ENCODE assay signal across 27 cellular contexts in the genomic region with DNA sequence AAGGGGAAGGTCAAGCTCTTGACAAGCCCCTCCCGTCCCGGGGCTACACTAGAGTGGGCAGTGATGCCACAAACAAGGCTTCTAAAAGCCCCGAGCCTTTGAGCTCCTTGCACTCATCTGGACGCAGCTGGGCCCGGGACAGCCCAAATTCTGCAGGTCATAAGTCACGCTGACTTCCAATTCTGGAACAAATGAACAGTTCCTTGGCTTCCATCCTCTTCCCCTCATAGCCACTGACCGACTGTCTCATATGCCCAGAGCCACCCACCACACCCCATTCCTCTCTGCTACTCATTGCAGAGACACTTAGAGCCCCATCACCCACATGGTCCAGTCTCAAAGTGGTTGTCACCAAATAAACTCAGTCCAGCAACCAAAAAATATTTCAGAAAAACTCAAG. TPM values are rescaled to one million over a fixed set of nuclear protein-coding genes. Genes with fewer than 3 reads are reported as not detected.
DNase-seq lines count a peak whose midpoint lies in the region; ATAC-seq and TF ChIP-seq lines count a peak whose summit lies in the region.
"Had no signal": no experiment of that assay in that cellular context is flagged by ENCODE, and none has a peak within 500 bp of the region (broad histone marks: within the 10 kb centered on the region; RNA-seq: fewer than 3 reads in every experiment).

No MANE protein-coding gene starts in this region.

- no peak for TF ChIP-seq CTCF in AG10803 (conservative IDR thresholded peaks at IDR 0.05; ENCODE audit: low read length)
- TF ChIP-seq CTCF in mesothelial cell of epicardium (IDR thresholded peaks at IDR 0.05; ENCODE audit: unreplicated experiment) = no peak

- H3K4me3 Mint-ChIP-seq in mesothelial cell of epicardium = no peak overlapping the region
- no peak overlapping the region for H3K4me3 Mint-ChIP-seq in naive thymus-derived CD4-positive, alpha-beta T cell
- H3K4me3 Mint-ChIP-seq: activated CD4-positive, alpha-beta T cell treated with anti-CD3 and anti-CD28 coated beads, Interleukin-2, amount 10 ng/mL, durations not matched to agents 7 days and 5 days; activated CD8-positive, alpha-beta memory T cell treated with anti-CD3 and anti-CD28 coated beads, Interleukin-2, amount 10 ng/mL, durations not matched to agents 7 days and 5 days; activated naive CD4-positive, alpha-beta T cell treated with anti-CD3 and anti-CD28 coated beads, Interleukin-2, amount 10 ng/mL, durations not matched to agents 7 days and 5 days; natural killer cell; stimulated activated effector memory CD8-positive, alpha-beta T cell treated with anti-CD3 and anti-CD28 coated beads, Interleukin-12 subunit alpha, Interleukin-12 subunit beta, amount 100 ng/mL, for 72 hours had no signal

- H3K4me3 ChIP-seq in AG10803 (ENCODE audit: low read length) = no peak overlapping the region
- H3K4me3 ChIP-seq in adipocyte (ENCODE audit: low read length) = no peak overlapping the region
- H3K4me3 ChIP-seq in naive thymus-derived CD4-positive, alpha-beta T cell (ENCODE audit: low read length) = no peak overlapping the region
- H3K4me3 ChIP-seq: pancreas, thoracic aorta had no signal

- H3K27ac ChIP-seq in naive thymus-derived CD4-positive, alpha-beta T cell (ENCODE audit: low read depth, low read length) = no peak overlapping the region
- H3K27ac ChIP-seq: epithelial cell of prostate, foreskin keratinocyte, pancreas, thoracic aorta had no signal

- H3K9ac ChIP-seq in adipocyte (ENCODE audit: low read length) = peak overlapping the region; percentile 52
- H3K9ac ChIP-seq: SK-N-SH had no signal

- peak overlapping the region; percentile 70 for H3K27ac Mint-ChIP-seq in mesothelial cell of epicardium
- no peak overlapping the region for H3K27ac Mint-ChIP-seq in naive thymus-derived CD4-positive, alpha-beta T cell
- H3K27ac Mint-ChIP-seq: activated CD8-positive, alpha-beta memory T cell treated with anti-CD3 and anti-CD28 coated beads, Interleukin-2, amount 10 ng/mL, durations not matched to agents 7 days and 5 days; activated naive CD4-positive, alpha-beta T cell treated with anti-CD3 and anti-CD28 coated beads, Interleukin-2, amount 10 ng/mL, durations not matched to agents 7 days and 5 days; natural killer cell; stimulated activated effector memory CD8-positive, alpha-beta T cell treated with anti-CD3 and anti-CD28 coated beads, Interleukin-12 subunit alpha, Interleukin-12 subunit beta, amount 100 ng/mL, for 72 hours had no signal

- POLR2A ChIA-PET in HEK293T (lab: Yijun Ruan, JAX) = no interaction called here
- POLR2A ChIA-PET in naive thymus-derived CD4-positive, alpha-beta T cell (lab: Charles Lee) = no interaction called here

- no peak for ATAC-seq in naive thymus-derived CD4-positive, alpha-beta T cell
- ATAC-seq: activated CD8-positive, alpha-beta memory T cell treated with anti-CD3 and anti-CD28 coated beads, Interleukin-2, amount 10 ng/mL, durations not matched to agents 7 days and 5 days; foreskin keratinocyte; natural killer cell; pancreas; stimulated activated effector memory CD8-positive, alpha-beta T cell treated with anti-CD3 and anti-CD28 coated beads, Interleukin-12 subunit alpha, Interleukin-12 subunit beta, amount 100 ng/mL, for 72 hours had no signal

- H3K36me3 ChIP-seq in adipocyte (ENCODE audit: control insufficient read depth, insufficient read depth, low read length, severe bottlenecking) = no peaks in the 10 kb centered on the region
- H3K36me3 ChIP-seq in naive thymus-derived CD4-positive, alpha-beta T cell (ENCODE audit: control insufficient read depth in 2 of 3, insufficient read depth in 3 of 3, low read length in 3 of 3) = no peaks in the 10 kb centered on the region
- H3K36me3 ChIP-seq: pancreas, thoracic aorta had no signal

- peaks cover 8% of the 10 kb centered on the region for H3K9me3 ChIP-seq in adipocyte (ENCODE audit: control insufficient read depth, low read length)
- no peaks in the 10 kb centered on the region for H3K9me3 ChIP-seq in naive thymus-derived CD4-positive, alpha-beta T cell (ENCODE audit: control insufficient read depth in 2 of 3, low read length in 3 of 3)
- H3K9me3 ChIP-seq: pancreas, SK-N-SH, thoracic aorta had no signal

- no peaks in the 10 kb centered on the region for H3K27me3 ChIP-seq in adipocyte (replicated peaks; ENCODE audit: control insufficient read depth, insufficient read depth, low read length)
- H3K27me3 ChIP-seq in naive thymus-derived CD4-positive, alpha-beta T cell (ENCODE audit: control insufficient read depth in 2 of 2, insufficient read depth in 2 of 2, low read length in 2 of 2) = no peaks in the 10 kb centered on the region
- H3K27me3 ChIP-seq: pancreas had no signal

- H3K4me1 ChIP-seq in adipocyte (ENCODE audit: control insufficient read depth, insufficient read depth, low read length) = peaks cover 43% of the 10 kb centered on the region
- no peaks in the 10 kb centered on the region for H3K4me1 ChIP-seq in naive thymus-derived CD4-positive, alpha-beta T cell (ENCODE audit: control insufficient read depth in 2 of 2, insufficient read depth in 2 of 2, low read length in 2 of 2)
- H3K4me1 ChIP-seq: foreskin keratinocyte, pancreas had no signal

- peaks cover 9% of the 10 kb centered on the region for H3K9me3 Mint-ChIP-seq in mesothelial cell of epicardium
- H3K9me3 Mint-ChIP-seq in naive thymus-derived CD4-positive, alpha-beta T cell = peaks cover 2 to 6% (median 4%) of the 10 kb centered on the region in 11 donors
- H3K9me3 Mint-ChIP-seq: stimulated activated effector memory CD8-positive, alpha-beta T cell treated with anti-CD3 and anti-CD28 coated beads, Interleukin-12 subunit alpha, Interleukin-12 subunit beta, amount 100 ng/mL, for 72 hours had no signal

- intact Hi-C loops in naive thymus-derived CD4-positive, alpha-beta T cell (cut with micrococcal nuclease) = no loop called here

- CTCF ChIA-PET in HEK293T (lab: Yijun Ruan, JAX) = interaction anchor here (0.9 to 4.2 kb wide), 2 partner anchors 99 to 103 kb away, joined by 3 to 17 read pairs; no protein-coding TSS in a partner anchor
- CTCF ChIA-PET in naive thymus-derived CD4-positive, alpha-beta T cell (lab: Charles Lee) = interaction anchor here (0.8 kb wide), 1 partner anchor 175 kb away, joined by 4 read pairs; no protein-coding TSS in a partner anchor

- H3K4me1 Mint-ChIP-seq in mesothelial cell of epicardium = peaks cover 46% of the 10 kb centered on the region
- peaks cover 0 to 6% (median 0%) of the 10 kb centered on the region in 7 donors for H3K4me1 Mint-ChIP-seq in naive thymus-derived CD4-positive, alpha-beta T cell
- H3K4me1 Mint-ChIP-seq: activated CD4-positive, alpha-beta T cell treated with anti-CD3 and anti-CD28 coated beads, Interleukin-2, amount 10 ng/mL, durations not matched to agents 7 days and 5 days; activated CD8-positive, alpha-beta memory T cell treated with anti-CD3 and anti-CD28 coated beads, Interleukin-2, amount 10 ng/mL, durations not matched to agents 7 days and 5 days; activated naive CD4-positive, alpha-beta T cell treated with anti-CD3 and anti-CD28 coated beads, Interleukin-2, amount 10 ng/mL, durations not matched to agents 7 days and 5 days; natural killer cell; stimulated activated effector memory CD8-positive, alpha-beta T cell treated with anti-CD3 and anti-CD28 coated beads, Interleukin-12 subunit alpha, Interleukin-12 subunit beta, amount 100 ng/mL, for 72 hours had no signal

- DNase-seq in AG10803 (ENCODE audit: low read depth) = peak; percentile 71
- no peak for DNase-seq in adipocyte (ENCODE audit: low read depth)
- no peak for DNase-seq in mesothelial cell of epicardium (ENCODE audit: low spot score in 2 of 2, unreplicated experiment in 2 of 2)
- peak; percentile 23 for DNase-seq in stromal cell of bone marrow (ENCODE audit: low read depth)
- no peak for DNase-seq in HEK293T (ENCODE audit: extremely low spot score)
- DNase-seq in cortex of kidney (lab: John Stamatoyannopoulos, UW) = no peak
- DNase-seq in naive thymus-derived CD4-positive, alpha-beta T cell = no peak
- no peak for DNase-seq in midbrain (lab: John Stamatoyannopoulos, UW)
- DNase-seq: activated CD4-positive, alpha-beta T cell treated with anti-CD3 and anti-CD28 coated beads, Interleukin-2, amount 10 ng/mL, durations not matched to agents 7 days and 5 days; activated CD8-positive, alpha-beta memory T cell treated with anti-CD3 and anti-CD28 coated beads, Interleukin-2, amount 10 ng/mL, durations not matched to agents 7 days and 5 days; activated naive CD4-positive, alpha-beta T cell treated with anti-CD3 and anti-CD28 coated beads, Interleukin-2, amount 10 ng/mL, durations not matched to agents 7 days and 5 days; C1 segment of cervical spinal cord; foreskin keratinocyte; islet precursor cell; KBM-7; natural killer cell; NCI-H1436 treated with DMSO at 0.1 percent for 48 hours; NCI-H510A treated with DMSO at 0.1 percent for 48 hours; pancreas; SK-N-SH; stimulated activated CD4-positive, alpha-beta T cell treated with anti-CD3 and anti-CD28 coated beads, Interleukin-1b, Interleukin-23, amount 100 ng/mL, for 48 hours had no signal

- H3K36me3 Mint-ChIP-seq in mesothelial cell of epicardium = no peaks in the 10 kb centered on the region
- H3K36me3 Mint-ChIP-seq in naive thymus-derived CD4-positive, alpha-beta T cell = peaks cover 0 to 4% (median 0%) of the 10 kb centered on the region in 5 donors
- H3K36me3 Mint-ChIP-seq: activated CD8-positive, alpha-beta memory T cell treated with anti-CD3 and anti-CD28 coated beads, Interleukin-2, amount 10 ng/mL, durations not matched to agents 7 days and 5 days; activated naive CD4-positive, alpha-beta T cell treated with anti-CD3 and anti-CD28 coated beads, Interleukin-2, amount 10 ng/mL, durations not matched to agents 7 days and 5 days; natural killer cell; stimulated activated effector memory CD8-positive, alpha-beta T cell treated with anti-CD3 and anti-CD28 coated beads, Interleukin-12 subunit alpha, Interleukin-12 subunit beta, amount 100 ng/mL, for 72 hours had no signal

- no peaks in the 10 kb centered on the region for H3K27me3 Mint-ChIP-seq in mesothelial cell of epicardium (ENCODE audit: low read depth)
- H3K27me3 Mint-ChIP-seq in naive thymus-derived CD4-positive, alpha-beta T cell = peaks cover 5 to 51% (median 10%) of the 10 kb centered on the region in 5 donors

TF ChIP-seq in HEK293T, 16 proteins besides CTCF, POLR2A, EP300 and RAD21:
- TF ChIP-seq NFRKB (IDR thresholded peaks at IDR 0.05) (no peak), SUZ12 (IDR thresholded peaks at IDR 0.05) (no peak), TARDBP (IDR thresholded peaks at IDR 0.05) (no peak)

RNA-seq across cellular contexts. Expression of a gene that starts 32.8 kb away (rescaled TPM):
- total RNA-seq in mesothelial cell of epicardium = 2.8 to 3.3 TPM (median 3.2 TPM) in 3 replicates
- total RNA-seq in naive thymus-derived CD4-positive, alpha-beta T cell = not detected
- polyA plus RNA-seq in naive thymus-derived CD4-positive, alpha-beta T cell = not detected
- total RNA-seq: A673; activated CD4-positive, alpha-beta T cell treated with anti-CD3 and anti-CD28 coated beads, Interleukin-2, amount 10 ng/mL, durations not matched to agents 7 days and 5 days; activated CD8-positive, alpha-beta memory T cell treated with anti-CD3 and anti-CD28 coated beads, Interleukin-2, amount 10 ng/mL, durations not matched to agents 7 days and 5 days; natural killer cell; T-helper 2 cell treated with Interferon-gamma antibody and Interleukin-4, amounts not matched to agents 100 ng/mL and 5 ng/mL, for 36 hours had no signal

RNA-seq across cellular contexts. Expression of a gene that starts 51.1 kb away (rescaled TPM):
- total RNA-seq in mesothelial cell of epicardium = not detected in 3 replicates
- total RNA-seq in naive thymus-derived CD4-positive, alpha-beta T cell = not detected
- polyA plus RNA-seq in naive thymus-derived CD4-positive, alpha-beta T cell = not detected
- total RNA-seq: A673; activated CD4-positive, alpha-beta T cell treated with anti-CD3 and anti-CD28 coated beads, Interleukin-2, amount 10 ng/mL, durations not matched to agents 7 days and 5 days; activated CD8-positive, alpha-beta memory T cell treated with anti-CD3 and anti-CD28 coated beads, Interleukin-2, amount 10 ng/mL, durations not matched to agents 7 days and 5 days; foreskin keratinocyte; natural killer cell; pancreas; skeletal muscle tissue; T-helper 2 cell treated with Interferon-gamma antibody and Interleukin-4, amounts not matched to agents 100 ng/mL and 5 ng/mL, for 36 hours; thoracic aorta had no signal
- polyA plus RNA-seq: foreskin keratinocyte, pancreas, SK-N-SH had no signal

Comparison
In these comparisons a context has a peak if more than half of its experiments do, and no peak if none do; other contexts are left out.
1. DNase-seq: peak in AG10803 (single experiment) and stromal cell of bone marrow (single experiment); none in adipocyte (single experiment), mesothelial cell of epicardium (0 of 2), HEK293T (single experiment), cortex of kidney (single experiment), naive thymus-derived CD4-positive, alpha-beta T cell (0 of 9) and midbrain (single experiment).